ENCODE assay signal across 1 cellular context in genomic region chr15:67178569-67179210, GRCh38.
TF ChIP-seq lines count a peak whose summit lies in the region.

No MANE protein-coding gene starts in this region.

TF ChIP-seq in K562, 482 proteins besides CTCF, POLR2A, EP300 and RAD21 (continued from another document and continues in another):
- TF ChIP-seq, protein P1, sequence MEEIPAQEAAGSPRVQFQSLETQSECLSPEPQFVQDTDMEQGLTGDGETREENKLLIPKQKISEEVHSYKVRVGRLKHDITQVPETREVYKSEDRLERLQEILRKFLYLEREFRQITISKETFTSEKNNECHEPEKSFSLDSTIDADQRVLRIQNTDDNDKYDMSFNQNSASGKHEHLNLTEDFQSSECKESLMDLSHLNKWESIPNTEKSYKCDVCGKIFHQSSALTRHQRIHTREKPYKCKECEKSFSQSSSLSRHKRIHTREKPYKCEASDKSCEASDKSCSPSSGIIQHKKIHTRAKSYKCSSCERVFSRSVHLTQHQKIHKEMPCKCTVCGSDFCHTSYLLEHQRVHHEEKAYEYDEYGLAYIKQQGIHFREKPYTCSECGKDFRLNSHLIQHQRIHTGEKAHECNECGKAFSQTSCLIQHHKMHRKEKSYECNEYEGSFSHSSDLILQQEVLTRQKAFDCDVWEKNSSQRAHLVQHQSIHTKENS (CRISPR knock-in tag; IDR thresholded peaks at IDR 0.05): no peak
- TF ChIP-seq C11orf30 (IDR thresholded peaks at IDR 0.05; ENCODE audit: low read depth) (no peak), ZKSCAN1 (IDR thresholded peaks at IDR 0.05; ENCODE audit: low read depth, low read length) (no peak), SMAD2 (IDR thresholded peaks at IDR 0.05; ENCODE audit: low read depth, low read length) (no peak), NEUROD1 (IDR thresholded peaks at IDR 0.05; ENCODE audit: borderline replicate concordance, low read depth, low read length, partially characterized antibody) (no peak), CUX1 (CRISPR knock-in tag; IDR thresholded peaks at IDR 0.05) (no peak), ZBTB11 (CRISPR knock-in tag; IDR thresholded peaks at IDR 0.05) (no peak), ARID3B (CRISPR knock-in tag; IDR thresholded peaks at IDR 0.05; ENCODE audit: borderline replicate concordance) (no peak), CHD1 (IDR thresholded peaks at IDR 0.05; ENCODE audit: low read length) (no peak), DNMT1 (IDR thresholded peaks at IDR 0.05) (no peak), GTF2E2 (tag; IDR thresholded peaks at IDR 0.05) (no peak), ZBTB7A (IDR thresholded peaks at IDR 0.05; ENCODE audit: borderline replicate concordance, control insufficient read depth, low read depth, low read length) (no peak), IRF1 (CRISPR knock-in tag; IDR thresholded peaks at IDR 0.05; ENCODE audit: borderline replicate concordance) (no peak), ERF (CRISPR knock-in tag; IDR thresholded peaks at IDR 0.05) (no peak), SMARCE1 (IDR thresholded peaks at IDR 0.05) (peak; percentile 65), FOXO4 (CRISPR knock-in tag; IDR thresholded peaks at IDR 0.05) (no peak)
- TF ChIP-seq, protein P2, sequence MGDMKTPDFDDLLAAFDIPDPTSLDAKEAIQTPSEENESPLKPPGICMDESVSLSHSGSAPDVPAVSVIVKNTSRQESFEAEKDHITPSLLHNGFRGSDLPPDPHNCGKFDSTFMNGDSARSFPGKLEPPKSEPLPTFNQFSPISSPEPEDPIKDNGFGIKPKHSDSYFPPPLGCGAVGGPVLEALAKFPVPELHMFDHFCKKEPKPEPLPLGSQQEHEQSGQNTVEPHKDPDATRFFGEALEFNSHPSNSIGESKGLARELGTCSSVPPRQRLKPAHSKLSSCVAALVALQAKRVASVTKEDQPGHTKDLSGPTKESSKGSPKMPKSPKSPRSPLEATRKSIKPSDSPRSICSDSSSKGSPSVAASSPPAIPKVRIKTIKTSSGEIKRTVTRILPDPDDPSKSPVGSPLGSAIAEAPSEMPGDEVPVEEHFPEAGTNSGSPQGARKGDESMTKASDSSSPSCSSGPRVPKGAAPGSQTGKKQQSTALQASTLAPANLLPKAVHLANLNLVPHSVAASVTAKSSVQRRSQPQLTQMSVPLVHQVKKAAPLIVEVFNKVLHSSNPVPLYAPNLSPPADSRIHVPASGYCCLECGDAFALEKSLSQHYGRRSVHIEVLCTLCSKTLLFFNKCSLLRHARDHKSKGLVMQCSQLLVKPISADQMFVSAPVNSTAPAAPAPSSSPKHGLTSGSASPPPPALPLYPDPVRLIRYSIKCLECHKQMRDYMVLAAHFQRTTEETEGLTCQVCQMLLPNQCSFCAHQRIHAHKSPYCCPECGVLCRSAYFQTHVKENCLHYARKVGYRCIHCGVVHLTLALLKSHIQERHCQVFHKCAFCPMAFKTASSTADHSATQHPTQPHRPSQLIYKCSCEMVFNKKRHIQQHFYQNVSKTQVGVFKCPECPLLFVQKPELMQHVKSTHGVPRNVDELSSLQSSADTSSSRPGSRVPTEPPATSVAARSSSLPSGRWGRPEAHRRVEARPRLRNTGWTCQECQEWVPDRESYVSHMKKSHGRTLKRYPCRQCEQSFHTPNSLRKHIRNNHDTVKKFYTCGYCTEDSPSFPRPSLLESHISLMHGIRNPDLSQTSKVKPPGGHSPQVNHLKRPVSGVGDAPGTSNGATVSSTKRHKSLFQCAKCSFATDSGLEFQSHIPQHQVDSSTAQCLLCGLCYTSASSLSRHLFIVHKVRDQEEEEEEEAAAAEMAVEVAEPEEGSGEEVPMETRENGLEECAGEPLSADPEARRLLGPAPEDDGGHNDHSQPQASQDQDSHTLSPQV (IDR thresholded peaks at IDR 0.05): no peak
- TF ChIP-seq, protein P3, sequence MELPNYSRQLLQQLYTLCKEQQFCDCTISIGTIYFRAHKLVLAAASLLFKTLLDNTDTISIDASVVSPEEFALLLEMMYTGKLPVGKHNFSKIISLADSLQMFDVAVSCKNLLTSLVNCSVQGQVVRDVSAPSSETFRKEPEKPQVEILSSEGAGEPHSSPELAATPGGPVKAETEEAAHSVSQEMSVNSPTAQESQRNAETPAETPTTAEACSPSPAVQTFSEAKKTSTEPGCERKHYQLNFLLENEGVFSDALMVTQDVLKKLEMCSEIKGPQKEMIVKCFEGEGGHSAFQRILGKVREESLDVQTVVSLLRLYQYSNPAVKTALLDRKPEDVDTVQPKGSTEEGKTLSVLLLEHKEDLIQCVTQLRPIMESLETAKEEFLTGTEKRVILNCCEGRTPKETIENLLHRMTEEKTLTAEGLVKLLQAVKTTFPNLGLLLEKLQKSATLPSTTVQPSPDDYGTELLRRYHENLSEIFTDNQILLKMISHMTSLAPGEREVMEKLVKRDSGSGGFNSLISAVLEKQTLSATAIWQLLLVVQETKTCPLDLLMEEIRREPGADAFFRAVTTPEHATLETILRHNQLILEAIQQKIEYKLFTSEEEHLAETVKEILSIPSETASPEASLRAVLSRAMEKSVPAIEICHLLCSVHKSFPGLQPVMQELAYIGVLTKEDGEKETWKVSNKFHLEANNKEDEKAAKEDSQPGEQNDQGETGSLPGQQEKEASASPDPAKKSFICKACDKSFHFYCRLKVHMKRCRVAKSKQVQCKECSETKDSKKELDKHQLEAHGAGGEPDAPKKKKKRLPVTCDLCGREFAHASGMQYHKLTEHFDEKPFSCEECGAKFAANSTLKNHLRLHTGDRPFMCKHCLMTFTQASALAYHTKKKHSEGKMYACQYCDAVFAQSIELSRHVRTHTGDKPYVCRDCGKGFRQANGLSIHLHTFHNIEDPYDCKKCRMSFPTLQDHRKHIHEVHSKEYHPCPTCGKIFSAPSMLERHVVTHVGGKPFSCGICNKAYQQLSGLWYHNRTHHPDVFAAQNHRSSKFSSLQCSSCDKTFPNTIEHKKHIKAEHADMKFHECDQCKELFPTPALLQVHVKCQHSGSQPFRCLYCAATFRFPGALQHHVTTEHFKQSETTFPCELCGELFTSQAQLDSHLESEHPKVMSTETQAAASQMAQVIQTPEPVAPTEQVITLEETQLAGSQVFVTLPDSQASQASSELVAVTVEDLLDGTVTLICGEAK (IDR thresholded peaks at IDR 0.05): no peak
- TF ChIP-seq, protein P3 (CRISPR knock-in tag; IDR thresholded peaks at IDR 0.05): no peak
